1 cellular context compared by ENCODE assay signal in genomic region chr1:91020967-91021685, GRCh38.
TF ChIP-seq lines count a peak whose summit lies in the region.

No MANE protein-coding gene starts in this region.

TF ChIP-seq in HepG2, 621 proteins besides CTCF, POLR2A, EP300 and RAD21 (continued from another document and continues in another):
- peak; percentile 35; the same call in 1 of the 2 replicates for TF ChIP-seq ZNF281 (CRISPR knock-in tag; IDR thresholded peaks at IDR 0.05; ENCODE audit: borderline replicate concordance)
- no peak for TF ChIP-seq CHD4 (IDR thresholded peaks at IDR 0.05; ENCODE audit: borderline replicate concordance, low read length)
- TF ChIP-seq MLLT10 (CRISPR knock-in tag; IDR thresholded peaks at IDR 0.05), result no peak
- no peak for TF ChIP-seq ZNF496 (CRISPR knock-in tag; IDR thresholded peaks at IDR 0.05; ENCODE audit: insufficient replicate concordance)
- TF ChIP-seq ZNF556 (CRISPR knock-in tag; IDR thresholded peaks at IDR 0.05; ENCODE audit: borderline replicate concordance), result no peak
- no peak for TF ChIP-seq ETS1 (CRISPR knock-in tag; IDR thresholded peaks at IDR 0.05)
- TF ChIP-seq SP5 (CRISPR knock-in tag; IDR thresholded peaks at IDR 0.05; ENCODE audit: borderline replicate concordance, low read depth), result no peak
- no peak for TF ChIP-seq CEBPB (IDR thresholded peaks at IDR 0.05; ENCODE audit: borderline replicate concordance, low read depth, low read length)
- TF ChIP-seq NR2C2 (CRISPR knock-in tag; IDR thresholded peaks at IDR 0.05; ENCODE audit: borderline replicate concordance), result no peak
- TF ChIP-seq HIVEP1 (CRISPR knock-in tag; IDR thresholded peaks at IDR 0.05), result no peak
- no peak for TF ChIP-seq STAT6 (CRISPR knock-in tag; IDR thresholded peaks at IDR 0.05; ENCODE audit: borderline replicate concordance)
- TF ChIP-seq ZNF709 (CRISPR knock-in tag; IDR thresholded peaks at IDR 0.05), result no peak
- no peak for TF ChIP-seq MAX (IDR thresholded peaks at IDR 0.05)
- no peak for TF ChIP-seq ATF6 (CRISPR knock-in tag; conservative IDR thresholded peaks at IDR 0.05)
- TF ChIP-seq CENPBD1 (CRISPR knock-in tag; IDR thresholded peaks at IDR 0.05; ENCODE audit: borderline replicate concordance, low read depth), result no peak
- no peak for TF ChIP-seq CENPX (CRISPR knock-in tag; IDR thresholded peaks at IDR 0.05)
- 0 out of 2 replicates have a peak, but pooled peaks have one; percentile 23 for TF ChIP-seq ZNF503 (CRISPR knock-in tag; IDR thresholded peaks at IDR 0.05)
- TF ChIP-seq ZKSCAN1 (IDR thresholded peaks at IDR 0.05; ENCODE audit: low read length), result no peak
- TF ChIP-seq ZSCAN5A (CRISPR knock-in tag; IDR thresholded peaks at IDR 0.05; ENCODE audit: borderline replicate concordance), result no peak
- no peak for TF ChIP-seq CREB1 (IDR thresholded peaks at IDR 0.05)
- TF ChIP-seq CREB1 (CRISPR knock-in tag; IDR thresholded peaks at IDR 0.05), result 0 out of 2 replicates have a peak, but pooled peaks have one; percentile 17
- peak; percentile 61; the same call in 1 of the 2 replicates for TF ChIP-seq NFATC3 (CRISPR knock-in tag; IDR thresholded peaks at IDR 0.05)
- TF ChIP-seq ZNF776 (CRISPR knock-in tag; IDR thresholded peaks at IDR 0.05), result no peak
- TF ChIP-seq CSRNP2 (CRISPR knock-in tag; conservative IDR thresholded peaks at IDR 0.05; ENCODE audit: low read depth), result no peak
- no peak for TF ChIP-seq SRSF1 (optimal IDR thresholded peaks at IDR 0.05; ENCODE audit: low read depth, low read length)
- TF ChIP-seq RNF2 (conservative IDR thresholded peaks at IDR 0.05; ENCODE audit: low read depth), result no peak
- TF ChIP-seq ZXDC (CRISPR knock-in tag; IDR thresholded peaks at IDR 0.05), result no peak
- no peak for TF ChIP-seq AHDC1 (CRISPR knock-in tag; IDR thresholded peaks at IDR 0.05; ENCODE audit: borderline replicate concordance)
